Comparison of ENCODE assay signal across 14 cellular contexts in genomic region chr18:9925369-9925768, GRCh38. TPM values are rescaled to one million over a fixed set of nuclear protein-coding genes. Genes with fewer than 3 reads are reported as not detected.
DNase-seq lines count a peak whose midpoint lies in the region; ATAC-seq and TF ChIP-seq lines count a peak whose summit lies in the region.
"Had no signal": no experiment of that assay in that cellular context is flagged by ENCODE, and none has a peak within 500 bp of the region (broad histone marks: within the 10 kb centered on the region; RNA-seq: fewer than 3 reads in every experiment).

No MANE protein-coding gene starts in this region.

- peak overlapping the region; percentile 1; the same call in 1 of the 2 replicates for H3K27ac ChIP-seq in ACC112 (ENCODE audit: low read depth, low read length)
- H3K27ac ChIP-seq in SU-DHL-6 (ENCODE audit: low read depth, low read length): no peak overlapping the region
- H3K27ac ChIP-seq in fibroblast of lung (ENCODE audit: insufficient read depth, low read length): peak overlapping the region; percentile 1

- H3K9ac ChIP-seq in SU-DHL-6 (ENCODE audit: low read length): no peak overlapping the region
- H3K9ac ChIP-seq in fibroblast of lung (ENCODE audit: insufficient read depth, low read length): no peak overlapping the region

- no peak overlapping the region for H3K27ac Mint-ChIP-seq in activated T-helper 2 cell treated with anti-CD3 and anti-CD28 coated beads, Interferon-gamma antibody, Interleukin-2, Interleukin-4, amounts not matched to agents 10 μg/mL and 5 μg/mL and 100 μg/mL, durations not matched to agents 14 hours and 24 hours and 36 hours

- TF ChIP-seq CTCF in SU-DHL-6 (IDR thresholded peaks at IDR 0.05; ENCODE audit: insufficient read depth, low read length, poor library complexity, severe bottlenecking) (no peak), fibroblast of lung (conservative IDR thresholded peaks at IDR 0.05 in 1 of 2, IDR thresholded peaks at IDR 0.05 in 1 of 2; ENCODE audit: low read depth in 1 of 2, low read length in 2 of 2) (no peak), omental fat pad (IDR thresholded peaks at IDR 0.05) (no peak)

- peaks cover 35% of the 10 kb centered on the region for H3K4me1 ChIP-seq in ACC112 (ENCODE audit: control insufficient read depth, insufficient read depth, low read length, unreplicated experiment)
- peaks cover 7% of the 10 kb centered on the region for H3K4me1 ChIP-seq in fibroblast of lung (ENCODE audit: control insufficient read depth, extremely low read depth, insufficient read depth, low read length)

- no peak overlapping the region for H3K4me3 Mint-ChIP-seq in activated T-helper 2 cell treated with anti-CD3 and anti-CD28 coated beads, Interferon-gamma antibody, Interleukin-2, Interleukin-4, amounts not matched to agents 10 μg/mL and 5 μg/mL and 100 μg/mL, durations not matched to agents 14 hours and 24 hours and 36 hours (ENCODE audit: low read depth)

- H3K4me3 ChIP-seq in ACC112 (ENCODE audit: low read depth, low read length) (no peak overlapping the region), SU-DHL-6 (ENCODE audit: insufficient read depth, low read length, poor library complexity, severe bottlenecking) (no peak overlapping the region), fibroblast of lung (replicated peaks in 1 of 4; ENCODE audit: control extremely low read depth in 1 of 4, insufficient read depth in 1 of 4, low read depth in 3 of 4, low read length in 4 of 4) (no peak overlapping the region), MG63 (no peak overlapping the region)

- no peak overlapping the region for H2AFZ ChIP-seq in ACC112 (ENCODE audit: low read length, unreplicated experiment)
- H2AFZ ChIP-seq in SU-DHL-6 (ENCODE audit: low read depth, low read length, severe bottlenecking): no peak overlapping the region
- H2AFZ ChIP-seq in fibroblast of lung (ENCODE audit: low read length): no peak overlapping the region

- peaks cover 8% of the 10 kb centered on the region for H3K36me3 Mint-ChIP-seq in activated T-helper 2 cell treated with anti-CD3 and anti-CD28 coated beads, Interferon-gamma antibody, Interleukin-2, Interleukin-4, amounts not matched to agents 10 μg/mL and 5 μg/mL and 100 μg/mL, durations not matched to agents 14 hours and 24 hours and 36 hours (ENCODE audit: low read depth)

- H3K9me3 ChIP-seq in SU-DHL-6 (ENCODE audit: insufficient read depth, low read length): no peaks in the 10 kb centered on the region
- H3K9me3 ChIP-seq in fibroblast of lung (ENCODE audit: control insufficient read depth, insufficient read depth, low read depth, low read length): no peaks in the 10 kb centered on the region
- no peaks in the 10 kb centered on the region for H3K9me3 ChIP-seq in MG63

- H3K9me3 Mint-ChIP-seq in activated T-helper 2 cell treated with anti-CD3 and anti-CD28 coated beads, Interferon-gamma antibody, Interleukin-2, Interleukin-4, amounts not matched to agents 10 μg/mL and 5 μg/mL and 100 μg/mL, durations not matched to agents 14 hours and 24 hours and 36 hours: no peaks in the 10 kb centered on the region

- H3K27me3 Mint-ChIP-seq in activated T-helper 2 cell treated with anti-CD3 and anti-CD28 coated beads, Interferon-gamma antibody, Interleukin-2, Interleukin-4, amounts not matched to agents 10 μg/mL and 5 μg/mL and 100 μg/mL, durations not matched to agents 14 hours and 24 hours and 36 hours (ENCODE audit: low read depth): no peaks in the 10 kb centered on the region

- H3K79me2 ChIP-seq in ACC112 (ENCODE audit: control insufficient read depth, insufficient read depth, low read length, unreplicated experiment): peaks cover 99% of the 10 kb centered on the region
- H3K79me2 ChIP-seq in SU-DHL-6 (ENCODE audit: insufficient read depth, low read length): peaks cover 100% of the 10 kb centered on the region
- H3K79me2 ChIP-seq in fibroblast of lung (ENCODE audit: control insufficient read depth, insufficient read depth, low read length): peaks cover 100% of the 10 kb centered on the region

- H4K20me1 ChIP-seq in SU-DHL-6 (ENCODE audit: low read depth, low read length): peaks cover 95% of the 10 kb centered on the region
- H4K20me1 ChIP-seq in fibroblast of lung (ENCODE audit: control insufficient read depth, extremely low read depth, insufficient read depth, low read length): peaks cover 17% of the 10 kb centered on the region

- DNase-seq in fibroblast of lung (ENCODE audit: low read depth in 2 of 2): peak; percentile 24 to 61
- no peak for DNase-seq in omental fat pad (ENCODE audit: low spot score)
- DNase-seq in ureter (ENCODE audit: low spot score): no peak
- DNase-seq in activated T-helper 2 cell treated with anti-CD3 and anti-CD28 coated beads, Interferon-gamma antibody, Interleukin-2, Interleukin-4, amounts not matched to agents 10 μg/mL and 5 μg/mL and 100 μg/mL, durations not matched to agents 14 hours and 24 hours and 36 hours (ENCODE audit: low spot score): no peak
- DNase-seq in MG63: no peak
- DNase-seq: kidney; SHP77 treated with DMSO at 0.1 percent for 48 hours; stimulated activated CD4-positive, alpha-beta T cell treated with anti-CD3 and anti-CD28 coated beads, Interleukin-4, amount 100 ng/mL, for 1 hour had no signal

- H3K36me3 ChIP-seq in ACC112 (ENCODE audit: insufficient read depth, low read length) (peaks cover 7% of the 10 kb centered on the region; the same call in 1 of the 2 replicates), SU-DHL-6 (ENCODE audit: low read length) (no peaks in the 10 kb centered on the region), fibroblast of lung (ENCODE audit: control insufficient read depth, insufficient read depth, low read length) (no peaks in the 10 kb centered on the region), MG63 (no peaks in the 10 kb centered on the region)

- no peaks in the 10 kb centered on the region for H3F3A ChIP-seq in SU-DHL-6 (ENCODE audit: insufficient read depth)

- peak overlapping the region; percentile 37 for H3K4me2 ChIP-seq in SU-DHL-6 (ENCODE audit: low read depth, low read length, poor library complexity, severe bottlenecking)
- peak overlapping the region; percentile 25 for H3K4me2 ChIP-seq in fibroblast of lung (ENCODE audit: extremely low read depth, insufficient read depth, low read length)

- intact Hi-C loops in activated T-helper 2 cell treated with anti-CD3 and anti-CD28 coated beads, Interferon-gamma antibody, Interleukin-2, Interleukin-4, amounts not matched to agents 10 μg/mL and 5 μg/mL and 100 μg/mL, durations not matched to agents 14 hours and 24 hours and 36 hours (cut with micrococcal nuclease): no loop called here

- ATAC-seq in omental fat pad (ENCODE audit: low FRiP score) (peak; percentile 70), GM18511 (IDR thresholded peaks at IDR 0.05; ENCODE audit: unreplicated experiment) (no peak)

- H3K27me3 ChIP-seq in ACC112 (ENCODE audit: insufficient read depth, low read length) (no peaks in the 10 kb centered on the region), SU-DHL-6 (ENCODE audit: low read length) (no peaks in the 10 kb centered on the region), fibroblast of lung (ENCODE audit: control insufficient read depth, insufficient read depth, low read length) (no peaks in the 10 kb centered on the region), MG63 (no peaks in the 10 kb centered on the region)

- H3K4me1 Mint-ChIP-seq in activated T-helper 2 cell treated with anti-CD3 and anti-CD28 coated beads, Interferon-gamma antibody, Interleukin-2, Interleukin-4, amounts not matched to agents 10 μg/mL and 5 μg/mL and 100 μg/mL, durations not matched to agents 14 hours and 24 hours and 36 hours (ENCODE audit: low read depth): peaks cover 46% of the 10 kb centered on the region

- H3K9me2 ChIP-seq in SU-DHL-6 (replicated peaks; ENCODE audit: insufficient read depth, low read length): no peaks in the 10 kb centered on the region

RNA-seq across cellular contexts. Expression of gene VAPA, which starts 11.6 kb away (rescaled TPM):
- 181 and 235 TPM in 2 replicates for total RNA-seq in fibroblast of lung
- 420 and 425 TPM in 2 replicates for polyA plus RNA-seq in fibroblast of lung
- 144 and 159 TPM in 2 replicates for polyA plus RNA-seq in fibroblast of lung (2012)
- 16.2 and 21.8 TPM in 2 replicates for polyA minus RNA-seq in fibroblast of lung (ENCODE audit: low replicate concordance)
- total RNA-seq in omental fat pad: 100 to 1,000 TPM; 173 to 345 (median 246) TPM
- 249 TPM for total RNA-seq in ureter
- 216 and 223 TPM in 2 replicates for total RNA-seq in activated T-helper 2 cell treated with anti-CD3 and anti-CD28 coated beads, Interferon-gamma antibody, Interleukin-2, Interleukin-4, amounts not matched to agents 10 μg/mL and 5 μg/mL and 100 μg/mL, durations not matched to agents 14 hours and 24 hours and 36 hours
- 238 and 451 TPM in 2 replicates for total RNA-seq in MG63 (2014; rRNA removed; shearing (Covaris generic); ENCODE audit: low replicate concordance)

RNA-seq across cellular contexts. Expression of gene TXNDC2, which starts 39.6 kb away (rescaled TPM):
- not detected in 2 replicates for total RNA-seq in fibroblast of lung
- 0.11 and 0.15 TPM in 2 replicates for polyA plus RNA-seq in fibroblast of lung
- polyA plus RNA-seq in fibroblast of lung (2012): 0.06 and 0.12 TPM in 2 replicates
- not detected in 2 replicates for polyA minus RNA-seq in fibroblast of lung (ENCODE audit: low replicate concordance)
- under 1 TPM in 2 of 4 donors, not detected in 2; 0.24 to 0.44 TPM for total RNA-seq in omental fat pad
- 0.21 TPM for total RNA-seq in ureter
- 0.21 and 0.39 TPM in 2 replicates for total RNA-seq in activated T-helper 2 cell treated with anti-CD3 and anti-CD28 coated beads, Interferon-gamma antibody, Interleukin-2, Interleukin-4, amounts not matched to agents 10 μg/mL and 5 μg/mL and 100 μg/mL, durations not matched to agents 14 hours and 24 hours and 36 hours
- 0.33 TPM in 1 of 2 replicates, not detected in the other for total RNA-seq in MG63 (2014; rRNA removed; shearing (Covaris generic); ENCODE audit: low replicate concordance)
- total RNA-seq: HT-29, renal cortical epithelial cell, urinary bladder had no signal

Comparison
In these comparisons a context has a peak if more than half of its experiments do, and no peak if none do; other contexts are left out.
1. DNase-seq: peak in fibroblast of lung (2 of 2); none in omental fat pad (single experiment), ureter (single experiment), activated T-helper 2 cell treated with anti-CD3 and anti-CD28 coated beads, Interferon-gamma antibody, Interleukin-2, Interleukin-4, amounts not matched to agents 10 μg/mL and 5 μg/mL and 100 μg/mL, durations not matched to agents 14 hours and 24 hours and 36 hours (single experiment) and MG63 (single experiment).